21 cellular contexts compared by ENCODE assay signal in the genomic region with DNA sequence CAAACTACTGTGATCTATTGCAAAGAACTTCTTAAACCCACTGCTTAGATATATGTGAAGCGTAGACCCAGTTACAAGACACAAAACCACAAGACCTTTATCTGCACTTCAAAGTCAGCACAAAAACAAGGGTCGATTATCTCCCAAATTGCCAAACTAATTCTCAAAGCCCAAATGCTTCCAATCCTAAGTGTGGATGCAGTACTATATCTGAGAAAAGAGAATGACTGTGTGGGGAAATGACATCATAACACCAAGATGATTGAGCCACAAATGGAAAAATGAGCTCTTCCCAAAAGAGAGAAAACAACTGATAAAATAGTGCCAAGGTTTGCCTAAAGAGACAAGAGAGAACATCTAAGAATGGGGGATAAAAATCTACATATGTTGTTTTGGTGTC.
A peak's percentile ranks its signal among the peaks of the same experiment; 100 is the strongest.
DNase-seq lines count a peak whose midpoint lies in the region; ATAC-seq and TF ChIP-seq lines count a peak whose summit lies in the region.
"Had no signal": no experiment of that assay in that cellular context is flagged by ENCODE, and none has a peak within 500 bp of the region (broad histone marks: within the 10 kb centered on the region; RNA-seq: fewer than 3 reads in every experiment).

No MANE protein-coding gene starts in this region.

- POLR2A ChIA-PET in MCF 10A (lab: Yijun Ruan, JAX): no interaction called here

- H3K9ac ChIP-seq in mammary epithelial cell (ENCODE audit: insufficient read depth, low read length): no peak overlapping the region
- H3K9ac ChIP-seq in stomach smooth muscle (ENCODE audit: low read length in 2 of 2): no peak overlapping the region

- no peaks in the 10 kb centered on the region for H3K9me3 Mint-ChIP-seq in MCF 10A (ENCODE audit: unreplicated experiment)

- in situ Hi-C loops in mammary epithelial cell (cut with MboI; ENCODE audit: low sequenced_read_pairs in 2 of 2): no loop called here

- H2AFZ ChIP-seq in mammary epithelial cell (ENCODE audit: low read depth, low read length): no peak overlapping the region

- H3K9me3 ChIP-seq in mammary epithelial cell (replicated peaks; ENCODE audit: insufficient read depth, low read length): no peaks in the 10 kb centered on the region
- no peaks in the 10 kb centered on the region for H3K9me3 ChIP-seq in adrenal gland (replicated peaks in 1 of 3)
- H3K9me3 ChIP-seq in stomach smooth muscle (ENCODE audit: control insufficient read depth in 2 of 2, low read length in 2 of 2): no peaks in the 10 kb centered on the region
- no peaks in the 10 kb centered on the region for H3K9me3 ChIP-seq in body of pancreas
- H3K9me3 ChIP-seq: ovary had no signal

- TF ChIP-seq CTCF in MCF 10A (IDR thresholded peaks at IDR 0.05; ENCODE audit: unreplicated experiment) (no peak), mammary epithelial cell (conservative IDR thresholded peaks at IDR 0.05 in 1 of 2, IDR thresholded peaks at IDR 0.05 in 1 of 2; ENCODE audit: extremely low read depth in 1 of 2, insufficient read depth in 1 of 2, low read depth in 1 of 2, low read length in 2 of 2) (no peak), adrenal gland (IDR thresholded peaks at IDR 0.05) (no peak), fibroblast of villous mesenchyme (IDR thresholded peaks at IDR 0.05; ENCODE audit: insufficient read depth, low read depth, low read length) (no peak), body of pancreas (IDR thresholded peaks at IDR 0.05) (no peak), GM10266 (IDR thresholded peaks at IDR 0.05; ENCODE audit: control insufficient read depth, insufficient read depth, low read depth, missing control alignments) (no peak)

- peak overlapping the region; percentile 39 for H3K27ac Mint-ChIP-seq in MCF 10A (ENCODE audit: low read depth, unreplicated experiment)
- H3K27ac Mint-ChIP-seq: CD14-positive monocyte had no signal

- DNase-seq in MCF 10A (ENCODE audit: unreplicated experiment) (no peak), mammary epithelial cell (no peak), adrenal gland (no peak), fibroblast of villous mesenchyme (ENCODE audit: low read depth) (peak; percentile 31), body of pancreas (no peak), GM10266 (ENCODE audit: extremely low spot score) (no peak)
- DNase-seq: activated CD4-positive, alpha-beta T cell treated with anti-CD3 and anti-CD28 coated beads for 48 hours; activated CD8-positive, alpha-beta memory T cell treated with anti-CD3 and anti-CD28 coated beads, Interleukin-2, amount 50 U/mL, for 48 hours; activated gamma-delta T cell treated with Interleukin-2 at 50 U/mL for 16 hours; aorta; cortex of kidney; DMS 273 treated with DMSO at 0.1 percent for 48 hours; NCI-H1436 treated with DMSO at 0.1 percent for 48 hours; NCI-H774; ovary; stimulated activated CD4-positive, alpha-beta T cell treated with anti-CD3 and anti-CD28 coated beads, Interleukin-4, amount 100 ng/mL, for 4 hours; T1000 had no signal

- H3K4me3 ChIP-seq in mammary epithelial cell (replicated peaks in 1 of 3; ENCODE audit: insufficient read depth in 1 of 3, low read depth in 2 of 3, low read length in 3 of 3) (no peak overlapping the region), adrenal gland (no peak overlapping the region), fibroblast of villous mesenchyme (ENCODE audit: low read depth, low read length) (no peak overlapping the region), stomach smooth muscle (ENCODE audit: low read length in 2 of 2) (no peak overlapping the region), body of pancreas (no peak overlapping the region)
- H3K4me3 ChIP-seq: ovary had no signal

- H3K79me2 ChIP-seq in mammary epithelial cell (ENCODE audit: insufficient read depth, low read length): no peaks in the 10 kb centered on the region

- CTCF ChIA-PET in MCF 10A (lab: Yijun Ruan, JAX): interaction anchor here (1.0 to 1.1 kb wide), 2 partner anchors 9 to 83 kb away, joined by 4 to 5 read pairs; no protein-coding TSS in a partner anchor
- CTCF ChIA-PET in mammary epithelial cell (lab: Charles Lee; ENCODE audit: low non-redundant PET): no interaction called here

- no peak overlapping the region for H3K4me2 ChIP-seq in mammary epithelial cell (ENCODE audit: insufficient read depth, low read depth, low read length)

- H3K4me1 ChIP-seq in mammary epithelial cell (ENCODE audit: insufficient read depth, low read length): no peaks in the 10 kb centered on the region
- peaks cover 23 to 41% of the 10 kb centered on the region in 2 donors for H3K4me1 ChIP-seq in adrenal gland (replicated peaks in 1 of 2)
- peaks cover 20% of the 10 kb centered on the region for H3K4me1 ChIP-seq in stomach smooth muscle (ENCODE audit: control insufficient read depth, insufficient read depth, low read length)
- H3K4me1 ChIP-seq in body of pancreas: peaks cover 25% of the 10 kb centered on the region

- H3K27me3 ChIP-seq in mammary epithelial cell (ENCODE audit: insufficient read depth, low read length): no peaks in the 10 kb centered on the region
- H3K27me3 ChIP-seq in adrenal gland: no peaks in the 10 kb centered on the region
- H3K27me3 ChIP-seq in stomach smooth muscle (ENCODE audit: control insufficient read depth in 1 of 2, insufficient read depth in 2 of 2, low read length in 2 of 2): no peaks in the 10 kb centered on the region
- no peaks in the 10 kb centered on the region for H3K27me3 ChIP-seq in body of pancreas
- H3K27me3 ChIP-seq: ovary had no signal

- no peak for ATAC-seq in body of pancreas
- no peak for ATAC-seq in HG03108 (IDR thresholded peaks at IDR 0.05; ENCODE audit: unreplicated experiment)
- ATAC-seq: Panc1 had no signal

- TF ChIP-seq POLR2A in adrenal gland (IDR thresholded peaks at IDR 0.05) (no peak), body of pancreas (IDR thresholded peaks at IDR 0.05) (no peak)

- H3K27ac ChIP-seq in mammary epithelial cell (ENCODE audit: insufficient read depth, low read depth, low read length) (no peak overlapping the region), adrenal gland (peak overlapping the region in 3 of 5 donors; percentile 53 to 77 (median 75)), stomach smooth muscle (ENCODE audit: low read length) (peak overlapping the region; percentile 77), body of pancreas (peak overlapping the region in 2 of 4 donors; percentile 39 to 63)
- H3K27ac ChIP-seq: ovary had no signal

- H3K4me1 Mint-ChIP-seq in MCF 10A (ENCODE audit: insufficient read depth, unreplicated experiment): peaks cover 13% of the 10 kb centered on the region
- H3K4me1 Mint-ChIP-seq: CD14-positive monocyte had no signal

- no peaks in the 10 kb centered on the region for H4K20me1 ChIP-seq in mammary epithelial cell (ENCODE audit: insufficient read depth, low read length)

- dilution Hi-C loops in mammary epithelial cell (cut with HindIII; ENCODE audit: low sequenced_read_pairs): no loop called here

- no peaks in the 10 kb centered on the region for H3K36me3 ChIP-seq in mammary epithelial cell (ENCODE audit: insufficient read depth, low read length)
- no peaks in the 10 kb centered on the region for H3K36me3 ChIP-seq in adrenal gland (replicated peaks in 1 of 2)
- no peaks in the 10 kb centered on the region for H3K36me3 ChIP-seq in stomach smooth muscle (ENCODE audit: control insufficient read depth in 2 of 2, insufficient read depth in 2 of 2, low read length in 2 of 2)
- no peaks in the 10 kb centered on the region for H3K36me3 ChIP-seq in body of pancreas (replicated peaks in 1 of 2; ENCODE audit: insufficient read depth in 1 of 2, low read depth in 2 of 2)
- H3K36me3 ChIP-seq: ovary had no signal

- intact Hi-C loops in MCF 10A (cut with micrococcal nuclease): no loop called here
- intact Hi-C loops in mammary epithelial cell (cut with micrococcal nuclease): no loop called here
- intact Hi-C loops in adrenal gland (cut with DNase I): no loop called here
- intact Hi-C loops in body of pancreas (cut with DNase I): no loop called here

- no TSS peak for BruUV-seq in MCF 10A (replicated peaks; lab: Mats Ljungman, UMichigan)
- no TSS peak for BruUV-seq in mammary epithelial cell (replicated peaks; lab: Mats Ljungman, UMichigan)

- 40% methylated on average over 2 of the region's 2 CpGs for WGBS in mammary epithelial cell (ENCODE audit: low coverage, missing lambda C conversion rate)
- 42 to 52% (median 50%) methylated on average over 2 of the region's 2 CpGs for WGBS in adrenal gland, 4 donors
- WGBS in body of pancreas, 2 donors: 36 to 48% methylated on average over 2 of the region's 2 CpGs

- H3K4me3 Mint-ChIP-seq in MCF 10A (ENCODE audit: unreplicated experiment): no peak overlapping the region
- H3K4me3 Mint-ChIP-seq: CD14-positive monocyte had no signal

- H3K27me3 Mint-ChIP-seq in MCF 10A (ENCODE audit: insufficient read depth, unreplicated experiment): no peaks in the 10 kb centered on the region

- H3K36me3 Mint-ChIP-seq in MCF 10A (ENCODE audit: insufficient read depth, unreplicated experiment): no peaks in the 10 kb centered on the region
- H3K36me3 Mint-ChIP-seq: CD14-positive monocyte had no signal
